Comparison of ENCODE assay signal across 23 cellular contexts in genomic region chr3:157693762-157694161, GRCh38.
"Had no signal": no experiment of that assay in that cellular context is flagged by ENCODE, and none has a peak within 500 bp of the region (broad histone marks: within the 10 kb centered on the region; RNA-seq: fewer than 3 reads in every experiment).

No MANE protein-coding gene starts in this region.

- H3K4me1 ChIP-seq: colonic mucosa, esophagus muscularis mucosa, esophagus squamous epithelium, foreskin keratinocyte, gastrocnemius medialis, gastroesophageal sphincter, heart left ventricle, heart right ventricle had no signal

- ATAC-seq: effector memory CD8-positive, alpha-beta T cell; esophagus mucosa; foreskin keratinocyte; gastrocnemius medialis; gastroesophageal sphincter; heart left ventricle; heart right ventricle had no signal

- H3K27ac ChIP-seq: colonic mucosa, coronary artery, dorsolateral prefrontal cortex, epithelial cell of prostate, esophagus muscularis mucosa, esophagus squamous epithelium, foreskin keratinocyte, gastrocnemius medialis, gastroesophageal sphincter, heart left ventricle, heart right ventricle had no signal

- H3K4me3 ChIP-seq: colonic mucosa, coronary artery, dorsolateral prefrontal cortex, esophagus muscularis mucosa, esophagus squamous epithelium, gastrocnemius medialis, gastroesophageal sphincter, heart left ventricle, heart right ventricle had no signal

- H3K36me3 ChIP-seq: colonic mucosa, esophagus muscularis mucosa, esophagus squamous epithelium, gastrocnemius medialis, gastroesophageal sphincter, heart left ventricle, heart right ventricle had no signal

- H3K27me3 ChIP-seq: colonic mucosa, dorsolateral prefrontal cortex, esophagus muscularis mucosa, esophagus squamous epithelium, foreskin keratinocyte, gastrocnemius medialis, gastroesophageal sphincter, heart left ventricle, heart right ventricle had no signal

- DNase-seq: colonic mucosa; cortex of kidney; dermis blood vessel endothelial cell; dorsolateral prefrontal cortex; effector CD4-positive, alpha-beta T cell; effector CD8-positive, alpha-beta T cell; effector memory CD4-positive, alpha-beta T cell; effector memory CD8-positive, alpha-beta T cell; endodermal cell; esophagus squamous epithelium; foreskin fibroblast; foreskin keratinocyte; foreskin melanocyte; gastrocnemius medialis; glutamatergic neuron; head of caudate nucleus; heart left ventricle; heart right ventricle had no signal

- H3K9me3 ChIP-seq: colonic mucosa, esophagus muscularis mucosa, esophagus squamous epithelium, gastrocnemius medialis had no signal
